In the genomic region with DNA sequence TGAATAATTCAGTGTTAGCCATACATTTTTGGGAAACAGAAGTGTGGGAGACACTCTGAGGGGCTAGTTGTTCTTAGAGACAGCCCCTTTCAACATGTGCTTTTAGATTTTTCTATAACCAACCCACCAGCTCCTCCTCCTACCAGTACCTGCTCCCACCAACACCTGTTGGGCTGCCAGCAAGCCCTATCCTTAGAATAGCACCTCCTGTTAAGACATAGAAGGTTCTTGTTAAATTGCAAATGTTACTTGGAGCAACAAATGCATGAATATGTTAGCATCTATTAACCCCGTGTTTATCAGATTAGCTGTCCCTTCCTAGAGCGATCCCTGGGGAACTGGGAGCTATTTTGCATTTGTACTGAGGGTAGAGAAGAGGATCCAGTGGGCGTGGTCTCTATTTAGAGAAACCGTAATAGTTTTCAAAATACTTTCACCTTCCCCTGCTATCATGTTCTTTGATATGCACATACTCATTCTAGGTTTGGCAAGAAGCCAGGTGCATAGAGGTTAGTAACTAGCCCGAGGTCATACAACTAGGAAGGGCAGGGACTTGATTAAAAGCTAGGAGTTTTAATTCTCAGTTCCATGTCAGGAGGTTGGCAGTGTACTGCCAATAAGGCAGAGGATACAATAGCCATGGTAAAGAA, we compare ENCODE assay signal across 15 cellular contexts.
DNase-seq lines count a peak whose midpoint lies in the region; ATAC-seq, FAIRE-seq and TF ChIP-seq lines count a peak whose summit lies in the region.
"Had no signal": no experiment of that assay in that cellular context is flagged by ENCODE, and none has a peak within 500 bp of the region (broad histone marks: within the 10 kb centered on the region; RNA-seq: fewer than 3 reads in every experiment).

No MANE protein-coding gene starts in this region.

- H2BK15ac ChIP-seq in H1 (ENCODE audit: low read length): no peak overlapping the region

- POLR2A ChIA-PET in MCF 10A (lab: Yijun Ruan, JAX) (interaction anchor here (0.8 to 1.3 kb wide), 2 partner anchors 11 to 17 kb away, joined by 3 read pairs; no protein-coding TSS in a partner anchor), H1 (lab: Charles Lee; ENCODE audit: partially characterized antibody) (no interaction called here)

- no peak overlapping the region for H2AFZ ChIP-seq in H1 (ENCODE audit: low read length)

- no peak overlapping the region for H2BK120ac ChIP-seq in H1 (replicated peaks; ENCODE audit: low read depth, low read length)

- no TSS peak for BruUV-seq in MCF 10A (replicated peaks; lab: Mats Ljungman, UMichigan)

- H2BK12ac ChIP-seq in H1 (ENCODE audit: low read depth, low read length): no peak overlapping the region

- no peaks in the 10 kb centered on the region for H3K79me1 ChIP-seq in H1 (ENCODE audit: low read depth, low read length)

- no peak overlapping the region for H3K9ac ChIP-seq in H1 (replicated peaks in 1 of 4; ENCODE audit: extremely low read depth in 1 of 4, low read depth in 3 of 4, low read length in 3 of 4)

- no peaks in the 10 kb centered on the region for H3K36me3 ChIP-seq in breast epithelium
- H3K36me3 ChIP-seq in H1 (ENCODE audit: control insufficient read depth in 2 of 4, insufficient read depth in 4 of 4, low read length in 3 of 4): no peaks in the 10 kb centered on the region
- H3K36me3 ChIP-seq: sigmoid colon had no signal

- H2BK5ac ChIP-seq in H1 (ENCODE audit: low read depth, low read length): no peak overlapping the region

- intact Hi-C loops in MCF 10A (cut with micrococcal nuclease): no loop called here
- intact Hi-C loops in breast epithelium (cut with DNase I; ENCODE audit: low total_unique reads): no loop called here

- H3K4me1 ChIP-seq in breast epithelium (no peaks in the 10 kb centered on the region), H1 (replicated peaks in 1 of 4; ENCODE audit: control insufficient read depth in 3 of 4, insufficient read depth in 4 of 4, low read length in 3 of 4) (peaks cover 0 to 16% (median 11%) of the 10 kb centered on the region in 4 experiments; a peak in 6 of 7 replicates)
- H3K4me1 ChIP-seq: sigmoid colon had no signal

- TF ChIP-seq CTCF in MCF 10A (IDR thresholded peaks at IDR 0.05; ENCODE audit: unreplicated experiment): no peak
- no peak for TF ChIP-seq CTCF in breast epithelium (IDR thresholded peaks at IDR 0.05)
- TF ChIP-seq CTCF in H1 (IDR thresholded peaks at IDR 0.05; ENCODE audit: control extremely low read depth in 1 of 3, insufficient read depth in 1 of 3, low read depth in 1 of 3, low read length in 3 of 3): no peak
- TF ChIP-seq CTCF in progenitor cell of endocrine pancreas (IDR thresholded peaks at IDR 0.05; ENCODE audit: unreplicated experiment): no peak

- TF ChIP-seq EP300 in H1 (IDR thresholded peaks at IDR 0.05; ENCODE audit: borderline replicate concordance in 1 of 2, low read depth in 2 of 2, low read length in 2 of 2): no peak

- H2AK5ac ChIP-seq in H1 (ENCODE audit: low read depth, low read length): no peak overlapping the region

- no peak overlapping the region for H3K27ac Mint-ChIP-seq in MCF 10A (ENCODE audit: low read depth, unreplicated experiment)
- no peak overlapping the region for H3K27ac Mint-ChIP-seq in progenitor cell of endocrine pancreas
- H3K27ac Mint-ChIP-seq: CD8-positive, alpha-beta T cell had no signal

- TF ChIP-seq RAD21 in H1 (IDR thresholded peaks at IDR 0.05 in 1 of 2, conservative IDR thresholded peaks at IDR 0.05 in 1 of 2; ENCODE audit: low read depth in 2 of 2, low read length in 2 of 2): no peak

- H3K27me3 ChIP-seq in breast epithelium: no peaks in the 10 kb centered on the region
- peaks cover 0 to 2% (median 0%) of the 10 kb centered on the region in 4 experiments; a peak in 4 of 7 replicates for H3K27me3 ChIP-seq in H1 (replicated peaks in 1 of 4; ENCODE audit: control insufficient read depth in 3 of 4, extremely low read depth in 1 of 4, insufficient read depth in 3 of 4, low read length in 3 of 4)
- H3K27me3 ChIP-seq: sigmoid colon had no signal

- no peak overlapping the region for H4K5ac ChIP-seq in H1 (ENCODE audit: insufficient read length, low read depth, low read length)

- H3K4me3 Mint-ChIP-seq in MCF 10A (ENCODE audit: unreplicated experiment): peak overlapping the region; percentile 8
- H3K4me3 Mint-ChIP-seq in progenitor cell of endocrine pancreas (ENCODE audit: low read depth): no peak overlapping the region
- H3K4me3 Mint-ChIP-seq: CD8-positive, alpha-beta T cell had no signal

- H3K14ac ChIP-seq in H1 (ENCODE audit: insufficient read length): no peak overlapping the region

- H3K27me3 Mint-ChIP-seq in MCF 10A (ENCODE audit: insufficient read depth, unreplicated experiment): no peaks in the 10 kb centered on the region
- no peaks in the 10 kb centered on the region for H3K27me3 Mint-ChIP-seq in progenitor cell of endocrine pancreas

- H3K9me3 ChIP-seq in breast epithelium (no peaks in the 10 kb centered on the region), H1 (ENCODE audit: insufficient read depth in 2 of 2, low read depth in 1 of 2, low read length in 1 of 2) (no peaks in the 10 kb centered on the region)
- H3K9me3 ChIP-seq: mucosa of descending colon, sigmoid colon had no signal

- no peak overlapping the region for H2BK20ac ChIP-seq in H1 (ENCODE audit: low read length)

- WGBS in H1 (ENCODE audit: extremely low coverage in 1 of 2, insufficient coverage in 1 of 2, insufficient read length in 1 of 2, insufficient replicate concordance in 2 of 2, low coverage in 1 of 2, low lambda C conversion rate in 2 of 2, missing lambda C conversion rate in 1 of 2), 2 experiments: 7% methylated on average over 5 of the region's 5 CpGs; no CpG with 5 or more reads in 1 of the 2 experiments

- TF ChIP-seq POLR2A in breast epithelium (IDR thresholded peaks at IDR 0.05) (no peak), H1 (IDR thresholded peaks at IDR 0.05; ENCODE audit: control extremely low read depth in 1 of 2, low read depth in 2 of 2, low read length in 2 of 2) (no peak)

- H3K27ac ChIP-seq in breast epithelium: no peak overlapping the region
- H3K27ac ChIP-seq in H1 (ENCODE audit: low read depth, low read length): no peak overlapping the region
- H3K27ac ChIP-seq: sigmoid colon had no signal

- DNase-seq in MCF 10A (ENCODE audit: unreplicated experiment) (peak; percentile 81), breast epithelium (ENCODE audit: low spot score in 2 of 2) (no peak), NCI-H69 (lab: John Stamatoyannopoulos, UW) (peak; percentile 92), H1 (ENCODE audit: low read depth in 1 of 2, low spot score in 2 of 2) (peak in 1 of 2 experiments; percentile 25), GM19239 (ENCODE audit: insufficient read length, low spot score) (no peak), progenitor cell of endocrine pancreas (ENCODE audit: low spot score, unreplicated experiment) (no peak)
- DNase-seq: activated CD4-positive, alpha-beta T cell treated with anti-CD3 and anti-CD28 coated beads for 4 hours; activated gamma-delta T cell treated with Interleukin-2 at 50 U/mL for 16 hours; anterior cingulate cortex; CD8-positive, alpha-beta T cell; hypothalamus; mucosa of descending colon; sigmoid colon had no signal

- H3K9me3 Mint-ChIP-seq in MCF 10A (ENCODE audit: unreplicated experiment) (no peaks in the 10 kb centered on the region), progenitor cell of endocrine pancreas (ENCODE audit: low read depth) (peaks cover 14% of the 10 kb centered on the region)

- H4K20me1 ChIP-seq in H1 (replicated peaks in 1 of 2; ENCODE audit: control insufficient read depth in 1 of 2, insufficient read depth in 2 of 2, low read length in 2 of 2): no peaks in the 10 kb centered on the region

- no peak overlapping the region for H3K56ac ChIP-seq in H1 (replicated peaks; ENCODE audit: insufficient read length, low read depth, low read length)

- H3K18ac ChIP-seq in H1 (ENCODE audit: extremely low read depth, low read length): no peak overlapping the region

- CTCF ChIA-PET in MCF 10A (lab: Yijun Ruan, JAX): interaction anchor here (0.6 to 1.0 kb wide), 4 partner anchors 15 to 316 kb away, joined by 3 to 5 read pairs (median 3); no protein-coding TSS in a partner anchor
- CTCF ChIA-PET in H1 (lab: Charles Lee; ENCODE audit: partially characterized antibody): interaction anchor here (0.6 to 1.2 kb wide), 3 partner anchors 17 to 734 kb away, joined by 3 to 5 read pairs (median 3); no protein-coding TSS in a partner anchor

- peaks cover 9% of the 10 kb centered on the region for H3K4me1 Mint-ChIP-seq in MCF 10A (ENCODE audit: insufficient read depth, unreplicated experiment)
- H3K4me1 Mint-ChIP-seq in progenitor cell of endocrine pancreas (ENCODE audit: low read depth): peaks cover 30% of the 10 kb centered on the region

- no peak overlapping the region for H4K8ac ChIP-seq in H1 (ENCODE audit: extremely low read depth, insufficient read depth, low read length)

- no peaks in the 10 kb centered on the region for H3K79me2 ChIP-seq in H1 (ENCODE audit: control insufficient read depth in 1 of 2, insufficient read depth in 2 of 2, low read length in 2 of 2)

- FAIRE-seq in H1 (lab: Jason Lieb, UNC): peak; percentile 45
- no peak for FAIRE-seq in GM19239 (lab: Jason Lieb, UNC)

- H3K23me2 ChIP-seq in H1 (ENCODE audit: low read depth, low read length): 0 out of 2 replicates have a peak, but pooled peaks cover 4% of the 10 kb centered on the region

- H3K36me3 Mint-ChIP-seq in MCF 10A (ENCODE audit: insufficient read depth, unreplicated experiment) (no peaks in the 10 kb centered on the region), progenitor cell of endocrine pancreas (ENCODE audit: insufficient read depth) (peaks cover 15% of the 10 kb centered on the region)
- H3K36me3 Mint-ChIP-seq: CD8-positive, alpha-beta T cell had no signal

- no peak overlapping the region for H3K4ac ChIP-seq in H1 (replicated peaks; ENCODE audit: insufficient read length, low read depth, low read length)

- no peak overlapping the region for H3K4me3 ChIP-seq in breast epithelium
- peak overlapping the region in 1 of 4 experiments; percentile 8; a peak in 2 of 8 replicates for H3K4me3 ChIP-seq in H1 (ENCODE audit: extremely low read depth in 1 of 4, insufficient read depth in 2 of 4, low read depth in 3 of 4, low read length in 4 of 4)
- H3K4me3 ChIP-seq: mucosa of descending colon, sigmoid colon had no signal

- no peak overlapping the region for H4K91ac ChIP-seq in H1 (replicated peaks; ENCODE audit: insufficient read length, low read length)

- no peak for ATAC-seq in GM18502 (IDR thresholded peaks at IDR 0.05; ENCODE audit: poor library complexity, unreplicated experiment)
- no peak for ATAC-seq in HG02798 (IDR thresholded peaks at IDR 0.05; ENCODE audit: poor library complexity, unreplicated experiment)
- ATAC-seq: CD8-positive, alpha-beta T cell; mucosa of descending colon had no signal

- H3K4me2 ChIP-seq in H1 (ENCODE audit: insufficient read depth in 1 of 2, low read depth in 2 of 2, low read length in 2 of 2): peak overlapping the region; percentile 41 to 53

- no peak overlapping the region for H3K23ac ChIP-seq in H1 (ENCODE audit: insufficient read length)

Comparison
In these comparisons a context has a peak if more than half of its experiments do, and no peak if none do; other contexts are left out.
1. DNase-seq: peak in MCF 10A (single experiment) and NCI-H69 (single experiment); none in breast epithelium (0 of 2), GM19239 (single experiment) and progenitor cell of endocrine pancreas (single experiment).